ENCODE assay signal across 13 cellular contexts in the genomic region with DNA sequence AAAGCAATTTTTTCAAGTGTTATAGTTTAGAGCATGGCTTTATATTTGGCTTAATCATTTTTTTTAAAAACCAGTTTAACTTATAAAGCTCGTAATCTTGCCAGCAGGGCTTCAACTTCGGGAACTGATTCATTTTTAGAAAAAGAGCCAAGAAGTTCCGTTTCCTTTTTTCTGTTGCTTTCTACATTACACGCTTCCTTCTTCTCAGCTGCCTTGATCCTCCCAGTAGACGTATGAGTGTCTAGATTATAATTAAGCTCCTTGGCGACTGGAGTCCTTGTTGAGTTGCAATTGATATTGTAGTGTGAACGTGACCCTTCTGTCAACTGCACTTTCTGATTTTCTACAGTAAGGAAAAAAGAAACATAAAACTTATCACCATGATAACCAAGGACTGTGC.
DNase-seq lines count a peak whose midpoint lies in the region; ATAC-seq and TF ChIP-seq lines count a peak whose summit lies in the region.
"Had no signal": no experiment of that assay in that cellular context is flagged by ENCODE, and none has a peak within 500 bp of the region (broad histone marks: within the 10 kb centered on the region; RNA-seq: fewer than 3 reads in every experiment).

No MANE protein-coding gene starts in this region.

- H2AFZ ChIP-seq in OCI-LY3 (ENCODE audit: low read depth, low read length): no peak overlapping the region
- H2AFZ ChIP-seq: PC-9 had no signal

- no peaks in the 10 kb centered on the region for H4K20me1 ChIP-seq in OCI-LY3 (ENCODE audit: insufficient read depth, low read length)

- H3K9ac ChIP-seq in OCI-LY3 (ENCODE audit: low read length) (peak overlapping the region; percentile 1; the same call in 1 of the 2 replicates), skeletal muscle satellite cell (ENCODE audit: low read depth, low read length) (no peak overlapping the region)

- TF ChIP-seq CTCF in OCI-LY3 (IDR thresholded peaks at IDR 0.05; ENCODE audit: low read depth, low read length) (no peak), omental fat pad (IDR thresholded peaks at IDR 0.05) (no peak)

- H3K27ac ChIP-seq in OCI-LY3 (ENCODE audit: low read length): peak overlapping the region; percentile 71
- H3K27ac ChIP-seq: PC-9 had no signal

- peak overlapping the region; percentile 55 for H3K4me2 ChIP-seq in OCI-LY3 (ENCODE audit: low read length)
- H3K4me2 ChIP-seq in skeletal muscle satellite cell (ENCODE audit: low read length): peak overlapping the region; percentile 56
- H3K4me2 ChIP-seq: PC-9 had no signal

- ATAC-seq in GM19328 (IDR thresholded peaks at IDR 0.05; ENCODE audit: unreplicated experiment) (no peak), omental fat pad (ENCODE audit: low FRiP score) (no peak)

- DNase-seq in NCI-H2227 (lab: John Stamatoyannopoulos, UW; ENCODE audit: unreplicated experiment): peak; percentile 37
- DNase-seq in NCI-H2227 treated with DMSO at 0.1 percent for 48 hours (lab: John Stamatoyannopoulos, UW): no peak
- peak; percentile 29 for DNase-seq in globus pallidus (ENCODE audit: low spot score)
- DNase-seq in NCI-H2107 treated with DMSO at 0.1 percent for 48 hours (lab: John Stamatoyannopoulos, UW; ENCODE audit: unreplicated experiment): no peak
- no peak for DNase-seq in omental fat pad (ENCODE audit: low spot score)
- DNase-seq: DMS153, NCI-H1417 treated with DMSO at 0.1 percent for 48 hours, occipital lobe, PC-9 had no signal

- H3K79me2 ChIP-seq in OCI-LY3 (ENCODE audit: low read length): no peaks in the 10 kb centered on the region

- peaks cover 23% of the 10 kb centered on the region for H3K36me3 ChIP-seq in OCI-LY3 (replicated peaks; ENCODE audit: low read depth, low read length)
- no peaks in the 10 kb centered on the region for H3K36me3 ChIP-seq in skeletal muscle satellite cell (ENCODE audit: insufficient read depth, low read length)
- H3K36me3 ChIP-seq: breast epithelium had no signal

- H3K4me1 ChIP-seq in OCI-LY3 (ENCODE audit: low read length): peaks cover 26% of the 10 kb centered on the region
- peaks cover 5% of the 10 kb centered on the region for H3K4me1 ChIP-seq in skeletal muscle satellite cell (ENCODE audit: control insufficient read depth, insufficient read depth, low read length)
- H3K4me1 ChIP-seq: breast epithelium had no signal

- H3K4me3 ChIP-seq in OCI-LY3 (ENCODE audit: low read length): peak overlapping the region; percentile 13; the same call in 1 of the 2 replicates
- H3K4me3 ChIP-seq in skeletal muscle satellite cell (ENCODE audit: low read length): no peak overlapping the region
- H3K4me3 ChIP-seq: breast epithelium, PC-9 had no signal

- H3K27me3 ChIP-seq in OCI-LY3 (ENCODE audit: low read depth, low read length): no peaks in the 10 kb centered on the region
- no peaks in the 10 kb centered on the region for H3K27me3 ChIP-seq in skeletal muscle satellite cell (ENCODE audit: control insufficient read depth, insufficient read depth, low read length)
- H3K27me3 ChIP-seq: breast epithelium had no signal

- H3K9me3 ChIP-seq in OCI-LY3 (ENCODE audit: insufficient read depth, low read length) (no peaks in the 10 kb centered on the region), skeletal muscle satellite cell (replicated peaks; ENCODE audit: low read length) (no peaks in the 10 kb centered on the region)
- H3K9me3 ChIP-seq: breast epithelium had no signal

Comparison
In these comparisons a context has a peak if more than half of its experiments do, and no peak if none do; other contexts are left out.
1. DNase-seq: peak in NCI-H2227 (single experiment) and globus pallidus (single experiment); none in NCI-H2227 treated with DMSO at 0.1 percent for 48 hours (single experiment), NCI-H2107 treated with DMSO at 0.1 percent for 48 hours (single experiment) and omental fat pad (single experiment).